In the genomic region with DNA sequence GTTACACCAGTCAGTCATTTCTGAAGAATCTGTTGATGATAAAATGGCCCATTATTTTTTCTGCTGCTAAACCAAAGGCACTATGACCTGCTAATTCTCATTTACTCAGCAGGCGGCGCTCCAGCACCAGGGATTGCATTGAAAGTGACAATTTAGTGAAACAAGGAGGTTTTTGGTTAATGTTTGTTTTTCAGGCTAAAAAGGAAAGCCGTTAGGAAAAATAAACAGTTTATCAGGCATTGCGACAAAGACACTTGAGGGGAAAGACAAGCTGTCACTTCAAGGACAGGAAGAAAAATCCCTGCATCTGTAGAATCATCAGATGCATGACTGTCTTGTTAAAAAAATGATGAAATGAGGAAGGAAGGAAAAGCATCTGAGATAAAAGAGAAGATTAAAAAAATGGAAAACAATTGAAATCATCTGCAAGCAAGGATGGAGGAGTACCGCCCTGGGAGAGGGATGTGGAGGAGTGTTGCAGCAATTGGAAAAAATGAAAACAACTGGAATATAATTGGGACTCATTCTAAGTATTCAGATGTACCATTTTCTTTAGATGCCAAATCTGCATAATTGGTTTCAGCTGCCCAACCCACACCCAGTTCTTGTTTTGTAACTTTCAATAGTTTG, we compare ENCODE assay signal across 8 cellular contexts. TPM values are rescaled to one million over a fixed set of nuclear protein-coding genes. Genes with fewer than 3 reads are reported as not detected.
A peak's percentile ranks its signal among the peaks of the same experiment; 100 is the strongest.
DNase-seq lines count a peak whose midpoint lies in the region; ATAC-seq and TF ChIP-seq lines count a peak whose summit lies in the region.

No MANE protein-coding gene starts in this region.

- ATAC-seq in GM18909 (IDR thresholded peaks at IDR 0.05; ENCODE audit: poor library complexity, unreplicated experiment) (peak; percentile 50), right lobe of liver (peak; percentile 70 to 87 (median 82))

- H3K27me3 ChIP-seq in BE2C (no peaks in the 10 kb centered on the region), right lobe of liver (no peaks in the 10 kb centered on the region)

- H3K9me3 ChIP-seq in BE2C (no peaks in the 10 kb centered on the region), right lobe of liver (no peaks in the 10 kb centered on the region)

- H3K27ac ChIP-seq in cingulate gyrus (ENCODE audit: low read depth, low read length) = peak overlapping the region; percentile 43
- H3K27ac ChIP-seq in right lobe of liver = no peak overlapping the region

- intact Hi-C loops in right lobe of liver (cut with DNase I) = no loop called here

- H3K4me3 ChIP-seq in BE2C (ENCODE audit: low read depth, low read length) = no peak overlapping the region
- H3K4me3 ChIP-seq in WI38 (ENCODE audit: low read depth, low read length) = no peak overlapping the region
- H3K4me3 ChIP-seq in right lobe of liver = no peak overlapping the region

- DNase-seq in BE2C = peak; percentile 46
- peak; percentile 76 for DNase-seq in NAMALWA (ENCODE audit: low spot score)
- peak; percentile 55 to 69 (median 67) for DNase-seq in right lobe of liver
- peak; percentile 7 for DNase-seq in stimulated activated CD8-positive, alpha-beta memory T cell treated with anti-CD3 and anti-CD28 coated beads, Interleukin-12 subunit alpha, Interleukin-12 subunit beta, amount 100 ng/mL, for 4 hours (ENCODE audit: low read depth)
- DNase-seq in 8988T = no peak

- TF ChIP-seq CTCF in BE2C (IDR thresholded peaks at IDR 0.05; ENCODE audit: low read depth, low read length) (peak; percentile 81), WI38 (IDR thresholded peaks at IDR 0.05; ENCODE audit: low read depth, low read length) (peak; percentile 95), right lobe of liver (IDR thresholded peaks at IDR 0.05) (peak; percentile 83 to 99 (median 86))

- H3K4me1 ChIP-seq in BE2C (0 out of 2 replicates have a peak, but pooled peaks cover 3% of the 10 kb centered on the region), right lobe of liver (no peaks in the 10 kb centered on the region)

- no peak for TF ChIP-seq POLR2A in right lobe of liver (IDR thresholded peaks at IDR 0.05)

- H3K36me3 ChIP-seq in BE2C (no peaks in the 10 kb centered on the region), right lobe of liver (no peaks in the 10 kb centered on the region)

- WGBS in right lobe of liver (ENCODE audit: insufficient coverage, low coverage, low lambda C conversion rate, missing lambda C conversion rate) = 2% methylated on average over 5 of the region's 5 CpGs

RNA-seq across cellular contexts. Expression of a gene that starts 54.0 kb away (rescaled TPM):
- polyA plus RNA-seq in BE2C (2012; ENCODE audit: insufficient read depth, insufficient read length, low read depth) = 7.8 TPM
- total RNA-seq in right lobe of liver = 10 to 100 TPM; 13.0 to 34.8 (median 18.2) TPM
